In genomic region chr2:137208361-137208973, GRCh38 we compare ENCODE assay signal across 15 cellular contexts.
DNase-seq lines count a peak whose midpoint lies in the region; ATAC-seq and TF ChIP-seq lines count a peak whose summit lies in the region.
"Had no signal": no experiment of that assay in that cellular context is flagged by ENCODE, and none has a peak within 500 bp of the region (broad histone marks: within the 10 kb centered on the region; RNA-seq: fewer than 3 reads in every experiment).

No MANE protein-coding gene starts in this region.

- H3K36me3 ChIP-seq in ACC112 (ENCODE audit: insufficient read depth, low read length) (no peaks in the 10 kb centered on the region), brain microvascular endothelial cell (replicated peaks) (no peaks in the 10 kb centered on the region), kidney epithelial cell (ENCODE audit: control insufficient read depth, insufficient read depth, low read length) (no peaks in the 10 kb centered on the region)

- no peaks in the 10 kb centered on the region for H3K79me2 ChIP-seq in ACC112 (ENCODE audit: control insufficient read depth, insufficient read depth, low read length, unreplicated experiment)

- no peak overlapping the region for H3K4me3 ChIP-seq in ACC112 (ENCODE audit: low read depth, low read length)
- no peak overlapping the region for H3K4me3 ChIP-seq in brain microvascular endothelial cell (ENCODE audit: low read depth, low read length)
- H3K4me3 ChIP-seq in kidney epithelial cell (ENCODE audit: low read depth, low read length): no peak overlapping the region
- H3K4me3 ChIP-seq: A549, lung had no signal

- peaks cover 8% of the 10 kb centered on the region for H3K4me1 ChIP-seq in ACC112 (ENCODE audit: control insufficient read depth, insufficient read depth, low read length, unreplicated experiment)
- H3K4me1 ChIP-seq: A549 had no signal

- H3K27me3 ChIP-seq in ACC112 (ENCODE audit: insufficient read depth, low read length) (no peaks in the 10 kb centered on the region), brain microvascular endothelial cell (replicated peaks) (no peaks in the 10 kb centered on the region), kidney epithelial cell (ENCODE audit: control insufficient read depth, insufficient read depth, low read length) (no peaks in the 10 kb centered on the region)

- no peak for TF ChIP-seq CTCF in brain microvascular endothelial cell (IDR thresholded peaks at IDR 0.05; ENCODE audit: low read depth, low read length, missing control alignments)
- no peak for TF ChIP-seq CTCF in kidney epithelial cell (IDR thresholded peaks at IDR 0.05; ENCODE audit: insufficient read depth, low read length, poor library complexity, severe bottlenecking)

- ATAC-seq in HG02938 (IDR thresholded peaks at IDR 0.05; ENCODE audit: unreplicated experiment): no peak
- ATAC-seq: A549; effector memory CD8-positive, alpha-beta T cell; Panc1 had no signal

- peak overlapping the region; percentile 24; the same call in 1 of the 2 replicates for H3K27ac ChIP-seq in ACC112 (ENCODE audit: low read depth, low read length)
- no peak overlapping the region for H3K27ac ChIP-seq in brain microvascular endothelial cell
- H3K27ac ChIP-seq: A549 had no signal

- DNase-seq in HT1080 (ENCODE audit: low read depth): peak; percentile 71
- DNase-seq in brain microvascular endothelial cell: peak; percentile 74
- DNase-seq in kidney epithelial cell (ENCODE audit: low read depth): peak; percentile 84
- DNase-seq in COLO668 (lab: John Stamatoyannopoulos, UW; ENCODE audit: unreplicated experiment): no peak
- DNase-seq in CD1c-positive myeloid dendritic cell (ENCODE audit: extremely low spot score): no peak
- DNase-seq in stimulated activated CD4-positive, alpha-beta T cell treated with anti-CD3 and anti-CD28 coated beads, Interleukin-12 subunit alpha, Interleukin-12 subunit beta, amount 100 ng/mL, for 4 hours: no peak
- DNase-seq: effector memory CD8-positive, alpha-beta T cell; NCI-H1436; NCI-H446 treated with DMSO at 0.1 percent for 48 hours; nucleus accumbens had no signal

- in situ Hi-C loops in brain microvascular endothelial cell (cut with HindIII; ENCODE audit: low pct_ligation_motif_present, low sequenced_read_pairs): no loop called here

- peak overlapping the region; percentile 84 for H2AFZ ChIP-seq in ACC112 (ENCODE audit: low read length, unreplicated experiment)

Comparison
In these comparisons a context has a peak if more than half of its experiments do, and no peak if none do; other contexts are left out.
1. DNase-seq: peak in HT1080 (single experiment), brain microvascular endothelial cell (single experiment) and kidney epithelial cell (single experiment); none in COLO668 (single experiment), CD1c-positive myeloid dendritic cell (single experiment) and stimulated activated CD4-positive, alpha-beta T cell treated with anti-CD3 and anti-CD28 coated beads, Interleukin-12 subunit alpha, Interleukin-12 subunit beta, amount 100 ng/mL, for 4 hours (single experiment).